ENCODE assay signal across 8 cellular contexts in genomic region chr1:236156512-236157208, GRCh38. TPM values are rescaled to one million over a fixed set of nuclear protein-coding genes. Genes with fewer than 3 reads are reported as not detected.
DNase-seq lines count a peak whose midpoint lies in the region; ATAC-seq and TF ChIP-seq lines count a peak whose summit lies in the region.

No MANE protein-coding gene starts in this region.

- H3K79me2 ChIP-seq in mesendoderm (ENCODE audit: control insufficient read depth, insufficient read depth, low read length): no peaks in the 10 kb centered on the region

- no peak overlapping the region for H2BK5ac ChIP-seq in mesendoderm (ENCODE audit: low read length)

- no peak overlapping the region for H4K5ac ChIP-seq in mesendoderm (ENCODE audit: low read length)

- H3K9me3 Mint-ChIP-seq in activated CD4-positive, alpha-beta memory T cell treated with anti-CD3 and anti-CD28 coated beads, Interleukin-2, amount 10 ng/mL, durations not matched to agents 7 days and 5 days: peaks cover 8% of the 10 kb centered on the region

- no peak overlapping the region for H3K23ac ChIP-seq in mesendoderm (ENCODE audit: low read length)

- H3K36me3 Mint-ChIP-seq in activated CD4-positive, alpha-beta memory T cell treated with anti-CD3 and anti-CD28 coated beads, Interleukin-2, amount 10 ng/mL, durations not matched to agents 7 days and 5 days (ENCODE audit: low read depth): peaks cover 21% of the 10 kb centered on the region

- no peak overlapping the region for H3K4me3 Mint-ChIP-seq in activated CD4-positive, alpha-beta memory T cell treated with anti-CD3 and anti-CD28 coated beads, Interleukin-2, amount 10 ng/mL, durations not matched to agents 7 days and 5 days

- POLR2A ChIA-PET in GM10248 (lab: Yijun Ruan, JAX): interaction anchor here (0.5 to 1.4 kb wide), 5 partner anchors 10 to 125 kb away, joined by 3 to 9 read pairs (median 3); partner anchors contain the start of genes ERO1B and GPR137B
- POLR2A ChIA-PET in activated CD4-positive, alpha-beta memory T cell treated with anti-CD3 and anti-CD28 coated beads, Interleukin-2, amount 10 ng/mL, durations not matched to agents 7 days and 5 days (lab: Charles Lee): interaction anchor here (0.8 to 2.1 kb wide), 2 partner anchors 14 to 652 kb away, joined by 4 to 7 read pairs; partner anchors contain the start of genes B3GALNT2 and GPR137B

- no peak overlapping the region for H4K8ac ChIP-seq in mesendoderm (ENCODE audit: low read depth, low read length)

- no peak overlapping the region for H3K18ac ChIP-seq in mesendoderm (ENCODE audit: low read length)

- H3K4me1 Mint-ChIP-seq in activated CD4-positive, alpha-beta memory T cell treated with anti-CD3 and anti-CD28 coated beads, Interleukin-2, amount 10 ng/mL, durations not matched to agents 7 days and 5 days: peaks cover 52% of the 10 kb centered on the region

- H3K4me2 ChIP-seq in mesendoderm (ENCODE audit: low read length): no peak overlapping the region

- DNase-seq in GM10248 (ENCODE audit: extremely low spot score) (peak; percentile 89), EL (no peak), NCI-H1694 (lab: John Stamatoyannopoulos, UW) (no peak), mesendoderm (no peak)
- DNase-seq in activated CD4-positive, alpha-beta memory T cell treated with anti-CD3 and anti-CD28 coated beads, Interleukin-2, amount 10 ng/mL, durations not matched to agents 7 days and 5 days: peak; percentile 65
- DNase-seq in stimulated activated CD8-positive, alpha-beta memory T cell treated with anti-CD3 and anti-CD28 coated beads, Interleukin-12 subunit alpha, Interleukin-12 subunit beta, amount 100 ng/mL, for 24 hours (ENCODE audit: extremely low read depth): peak; percentile 11

- no peak overlapping the region for H3K4me3 ChIP-seq in mesendoderm (ENCODE audit: low read length)

- no peak overlapping the region for H3K4ac ChIP-seq in mesendoderm (ENCODE audit: low read depth, low read length)

- H3K27me3 ChIP-seq in mesendoderm (ENCODE audit: insufficient read depth, low read length, poor library complexity): no peaks in the 10 kb centered on the region

- no peaks in the 10 kb centered on the region for H3K27me3 Mint-ChIP-seq in activated CD4-positive, alpha-beta memory T cell treated with anti-CD3 and anti-CD28 coated beads, Interleukin-2, amount 10 ng/mL, durations not matched to agents 7 days and 5 days

- no peak overlapping the region for H2BK120ac ChIP-seq in mesendoderm (ENCODE audit: low read depth, low read length)

- ATAC-seq in GM19455 (IDR thresholded peaks at IDR 0.05; ENCODE audit: unreplicated experiment) (peak; percentile 77), HG03378 (IDR thresholded peaks at IDR 0.05; ENCODE audit: unreplicated experiment) (peak; percentile 89)

- no peaks in the 10 kb centered on the region for H3K4me1 ChIP-seq in mesendoderm (ENCODE audit: control insufficient read depth, low read depth, low read length)

- no peak overlapping the region for H2AK5ac ChIP-seq in mesendoderm (ENCODE audit: low read length)

- CTCF ChIA-PET in GM10248 (lab: Yijun Ruan, JAX): interaction anchor here (0.9 to 3.7 kb wide), 6 partner anchors 9 to 48 kb away, joined by 3 to 15 read pairs (median 4); partner anchors contain the start of gene GPR137B
- CTCF ChIA-PET in activated CD4-positive, alpha-beta memory T cell treated with anti-CD3 and anti-CD28 coated beads, Interleukin-2, amount 10 ng/mL, durations not matched to agents 7 days and 5 days (lab: Charles Lee): interaction anchor here (1.6 kb wide), 1 partner anchor 20 kb away, joined by 4 read pairs; no protein-coding TSS in a partner anchor

- H3K27ac Mint-ChIP-seq in activated CD4-positive, alpha-beta memory T cell treated with anti-CD3 and anti-CD28 coated beads, Interleukin-2, amount 10 ng/mL, durations not matched to agents 7 days and 5 days: no peak overlapping the region

- no peaks in the 10 kb centered on the region for H3K79me1 ChIP-seq in mesendoderm (ENCODE audit: low read length)

- no peak overlapping the region for H3K9ac ChIP-seq in mesendoderm (ENCODE audit: low read length)

- no peak overlapping the region for H3K27ac ChIP-seq in mesendoderm (ENCODE audit: low read depth, low read length)

- H2BK15ac ChIP-seq in mesendoderm (replicated peaks; ENCODE audit: low read depth): no peak overlapping the region

- WGBS in mesendoderm (ENCODE audit: extremely low coverage, insufficient coverage, low lambda C conversion rate): no CpG with 5 or more reads among the region's 18 CpGs

- no peak for TF ChIP-seq CTCF in GM10248 (IDR thresholded peaks at IDR 0.05; ENCODE audit: control extremely low read depth, extremely low read depth, low read depth, missing control alignments)

- H3K36me3 ChIP-seq in mesendoderm (ENCODE audit: control insufficient read depth, insufficient read depth, low read length): no peaks in the 10 kb centered on the region

- no peak overlapping the region for H3K56ac ChIP-seq in mesendoderm (ENCODE audit: low read length)

RNA-seq across cellular contexts. Expression of gene GPR137B, which starts 14.3 kb away (rescaled TPM):
- total RNA-seq in activated CD4-positive, alpha-beta memory T cell treated with anti-CD3 and anti-CD28 coated beads, Interleukin-2, amount 10 ng/mL, durations not matched to agents 7 days and 5 days: 1 to 10 TPM; 8.6 to 9.5 TPM
- 1.9 TPM for polyA plus RNA-seq in mesendoderm (2013, experiment 1 of 2)
- polyA plus RNA-seq in mesendoderm (2013, experiment 2 of 2): 2.0 TPM

Comparison
In these comparisons a context has a peak if more than half of its experiments do, and no peak if none do; other contexts are left out.
1. DNase-seq: peak in GM10248 (single experiment), activated CD4-positive, alpha-beta memory T cell treated with anti-CD3 and anti-CD28 coated beads, Interleukin-2, amount 10 ng/mL, durations not matched to agents 7 days and 5 days (single experiment) and stimulated activated CD8-positive, alpha-beta memory T cell treated with anti-CD3 and anti-CD28 coated beads, Interleukin-12 subunit alpha, Interleukin-12 subunit beta, amount 100 ng/mL, for 24 hours (single experiment); none in EL (single experiment), NCI-H1694 (single experiment) and mesendoderm (single experiment).